Comparison of ENCODE assay signal across 1 cellular context in genomic region chr2:241354668-241355658, GRCh38.
TF ChIP-seq lines count a peak whose summit lies in the region.

No MANE protein-coding gene starts in this region.

TF ChIP-seq in HepG2, 621 proteins besides CTCF, POLR2A, EP300 and RAD21 (continued from another document and continues in another):
- no peak for TF ChIP-seq BATF2 (CRISPR knock-in tag; IDR thresholded peaks at IDR 0.05)
- no peak for TF ChIP-seq SNAI1 (CRISPR knock-in tag; IDR thresholded peaks at IDR 0.05; ENCODE audit: borderline replicate concordance)
- TF ChIP-seq ETV6 (CRISPR knock-in tag; conservative IDR thresholded peaks at IDR 0.05) = no peak
- TF ChIP-seq HHEX (CRISPR knock-in tag; IDR thresholded peaks at IDR 0.05) = no peak
- no peak for TF ChIP-seq STAT5B (CRISPR knock-in tag; IDR thresholded peaks at IDR 0.05)
- no peak for TF ChIP-seq ZXDC (CRISPR knock-in tag; IDR thresholded peaks at IDR 0.05)
- no peak for TF ChIP-seq XBP1 (CRISPR knock-in tag; IDR thresholded peaks at IDR 0.05)
- TF ChIP-seq PRMT3 (CRISPR knock-in tag; IDR thresholded peaks at IDR 0.05; ENCODE audit: borderline replicate concordance, low read depth) = 0 out of 2 replicates have a peak, but pooled peaks have one; percentile 92
- no peak for TF ChIP-seq ZNF207 (IDR thresholded peaks at IDR 0.05; ENCODE audit: borderline replicate concordance)
- no peak for TF ChIP-seq MTF2 (CRISPR knock-in tag; IDR thresholded peaks at IDR 0.05; ENCODE audit: borderline replicate concordance)
- TF ChIP-seq AHDC1 (CRISPR knock-in tag; IDR thresholded peaks at IDR 0.05; ENCODE audit: borderline replicate concordance) = no peak
- peak; percentile 59; the same call in 1 of the 2 replicates for TF ChIP-seq GPN1 (CRISPR knock-in tag; IDR thresholded peaks at IDR 0.05; ENCODE audit: borderline replicate concordance)
- TF ChIP-seq EHMT2 (IDR thresholded peaks at IDR 0.05; ENCODE audit: borderline replicate concordance, low read depth, low read length) = no peak
- no peak for TF ChIP-seq ZNF644 (CRISPR knock-in tag; IDR thresholded peaks at IDR 0.05; ENCODE audit: low read depth)
- no peak for TF ChIP-seq ZFP36 (IDR thresholded peaks at IDR 0.05; ENCODE audit: borderline replicate concordance, low read depth, low read length, partially characterized antibody)
- peak; percentile 73 for TF ChIP-seq SPEN (CRISPR knock-in tag; IDR thresholded peaks at IDR 0.05; ENCODE audit: low read depth)
- no peak for TF ChIP-seq SMARCE1 (IDR thresholded peaks at IDR 0.05; ENCODE audit: borderline replicate concordance)
- peak; percentile 14 for TF ChIP-seq YY1 (IDR thresholded peaks at IDR 0.05; ENCODE audit: insufficient read depth, insufficient replicate concordance, low read depth, low read length)
- 0 out of 2 replicates have a peak, but pooled peaks have one; percentile 36 for TF ChIP-seq MYPOP (CRISPR knock-in tag; IDR thresholded peaks at IDR 0.05)
- no peak; the same call in 1 of the 2 replicates for TF ChIP-seq MZF1 (CRISPR knock-in tag; IDR thresholded peaks at IDR 0.05; ENCODE audit: borderline replicate concordance)
- no peak for TF ChIP-seq SNAPC4 (CRISPR knock-in tag; IDR thresholded peaks at IDR 0.05)
- TF ChIP-seq XRCC5 (optimal IDR thresholded peaks at IDR 0.05; ENCODE audit: low read length) = no peak
- peak; percentile 68; the same call in 1 of the 2 replicates for TF ChIP-seq ZNF430 (CRISPR knock-in tag; IDR thresholded peaks at IDR 0.05)
- no peak for TF ChIP-seq PRDM4 (CRISPR knock-in tag; IDR thresholded peaks at IDR 0.05; ENCODE audit: borderline replicate concordance)
- no peak for TF ChIP-seq ZNF672 (CRISPR knock-in tag; IDR thresholded peaks at IDR 0.05)
- TF ChIP-seq ZFP62 (CRISPR knock-in tag; IDR thresholded peaks at IDR 0.05) = no peak
- no peak for TF ChIP-seq RAD51 (IDR thresholded peaks at IDR 0.05; ENCODE audit: borderline replicate concordance)
- no peak for TF ChIP-seq MEIS1 (CRISPR knock-in tag; IDR thresholded peaks at IDR 0.05; ENCODE audit: borderline replicate concordance)
- TF ChIP-seq THYN1 (CRISPR knock-in tag; IDR thresholded peaks at IDR 0.05; ENCODE audit: borderline replicate concordance, low read depth) = no peak
- no peak for TF ChIP-seq THRA (CRISPR knock-in tag; IDR thresholded peaks at IDR 0.05; ENCODE audit: borderline replicate concordance)
- TF ChIP-seq SNAPC5 (CRISPR knock-in tag; IDR thresholded peaks at IDR 0.05; ENCODE audit: borderline replicate concordance) = no peak
- no peak; the same call in 1 of the 2 replicates for TF ChIP-seq TRAFD1 (CRISPR knock-in tag; IDR thresholded peaks at IDR 0.05; ENCODE audit: borderline replicate concordance)
- TF ChIP-seq ZNF639 (CRISPR knock-in tag; conservative IDR thresholded peaks at IDR 0.05) = peak; percentile 46; the same call in 1 of the 2 replicates
- no peak for TF ChIP-seq MED8 (CRISPR knock-in tag; IDR thresholded peaks at IDR 0.05; ENCODE audit: insufficient replicate concordance)
- no peak for TF ChIP-seq MYNN (CRISPR knock-in tag; IDR thresholded peaks at IDR 0.05; ENCODE audit: low read depth)
